ENCODE assay signal across 14 cellular contexts in the genomic region with DNA sequence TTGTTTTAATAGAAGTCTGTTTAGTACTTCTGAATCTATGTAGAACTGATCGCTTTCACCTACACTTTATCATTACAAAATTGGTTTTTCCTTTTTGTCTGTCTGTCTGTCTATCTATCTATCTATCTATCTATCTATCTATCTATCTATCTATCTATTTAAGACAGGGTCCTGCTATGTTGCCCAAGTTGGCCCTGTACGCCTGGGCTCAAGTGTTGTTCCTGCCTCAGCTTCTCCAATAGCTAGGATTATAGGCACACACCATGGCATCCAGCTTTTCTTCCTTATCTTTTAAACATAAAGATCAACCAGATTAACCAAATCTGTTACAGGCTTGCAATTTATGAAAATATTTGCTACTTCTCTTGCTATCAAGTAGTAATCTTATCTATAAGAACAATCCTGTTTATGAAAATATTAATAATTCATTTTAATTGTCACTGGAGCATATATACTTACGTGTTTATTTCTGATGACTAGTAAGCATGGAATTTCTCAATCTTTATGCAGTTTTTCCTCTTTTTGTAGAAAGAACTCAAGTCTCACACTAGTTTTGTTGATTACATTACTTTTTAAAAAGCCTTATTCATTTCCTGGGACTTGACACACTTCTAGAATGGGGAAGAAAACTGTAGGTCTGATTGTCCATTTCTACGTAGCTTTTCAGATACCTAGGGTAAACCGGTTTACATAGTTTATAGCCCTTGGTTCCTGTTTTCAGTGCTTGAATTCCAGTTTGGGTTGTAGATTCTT. TPM values are rescaled to one million over a fixed set of nuclear protein-coding genes. Genes with fewer than 3 reads are reported as not detected.
A peak's percentile ranks its signal among the peaks of the same experiment; 100 is the strongest.
DNase-seq lines count a peak whose midpoint lies in the region; ATAC-seq and TF ChIP-seq lines count a peak whose summit lies in the region.
"Had no signal": no experiment of that assay in that cellular context is flagged by ENCODE, and none has a peak within 500 bp of the region (broad histone marks: within the 10 kb centered on the region; RNA-seq: fewer than 3 reads in every experiment).

No MANE protein-coding gene starts in this region.

- TF ChIP-seq POLR2A in esophagus muscularis mucosa (IDR thresholded peaks at IDR 0.05; ENCODE audit: low read depth) = no peak

- TF ChIP-seq CTCF in RWPE2 (IDR thresholded peaks at IDR 0.05; ENCODE audit: poor library complexity, severe bottlenecking) = no peak
- TF ChIP-seq CTCF in esophagus muscularis mucosa (IDR thresholded peaks at IDR 0.05) = no peak
- TF ChIP-seq CTCF in nephron progenitor cell (IDR thresholded peaks at IDR 0.05) = no peak

- no peaks in the 10 kb centered on the region for H3K27me3 Mint-ChIP-seq in nephron progenitor cell (ENCODE audit: low read depth, poor library complexity)

- no peak overlapping the region for H3K4me3 ChIP-seq in RWPE2 (ENCODE audit: severe bottlenecking)
- no peak overlapping the region for H3K4me3 ChIP-seq in esophagus muscularis mucosa
- H3K4me3 ChIP-seq: hepatocyte, MG63 had no signal

- H3K9me3 ChIP-seq in RWPE2 (ENCODE audit: severe bottlenecking) (no peaks in the 10 kb centered on the region), esophagus muscularis mucosa (no peaks in the 10 kb centered on the region)
- H3K9me3 ChIP-seq: MG63 had no signal

- intact Hi-C loops in esophagus muscularis mucosa (cut with DNase I) = no loop called here

- no peak overlapping the region for H3K4me3 Mint-ChIP-seq in nephron progenitor cell
- H3K4me3 Mint-ChIP-seq: activated T-helper 1 cell treated with anti-CD3 and anti-CD28 coated beads, Interleukin-12 subunit alpha, Interleukin-12 subunit beta, Interleukin-2, Interleukin-4 antibody, amounts not matched to agents 30 ng/mL and 10 ng/mL and 1 ng/mL, durations not matched to agents 14 hours and 24 hours and 36 hours had no signal

- WGBS in esophagus muscularis mucosa = 74% methylated on average over 5 of the region's 5 CpGs

- H3K27me3 ChIP-seq in RWPE2 (ENCODE audit: insufficient read depth, poor library complexity, severe bottlenecking) (no peaks in the 10 kb centered on the region), esophagus muscularis mucosa (no peaks in the 10 kb centered on the region)
- H3K27me3 ChIP-seq: hepatocyte, MG63 had no signal

- H3K9me3 Mint-ChIP-seq in nephron progenitor cell = peaks cover 22% of the 10 kb centered on the region
- H3K9me3 Mint-ChIP-seq: activated T-helper 1 cell treated with anti-CD3 and anti-CD28 coated beads, Interleukin-12 subunit alpha, Interleukin-12 subunit beta, Interleukin-2, Interleukin-4 antibody, amounts not matched to agents 30 ng/mL and 10 ng/mL and 1 ng/mL, durations not matched to agents 14 hours and 24 hours and 36 hours had no signal

- peaks cover 44% of the 10 kb centered on the region for H3K36me3 Mint-ChIP-seq in nephron progenitor cell (ENCODE audit: low read depth)

- ATAC-seq in RWPE2 (ENCODE audit: low read depth) = 0 out of 3 replicates have a peak, but pooled peaks have one; percentile 23
- ATAC-seq in GM21381 (IDR thresholded peaks at IDR 0.05; ENCODE audit: unreplicated experiment) = no peak
- no peak for ATAC-seq in HG03520 (IDR thresholded peaks at IDR 0.05; ENCODE audit: unreplicated experiment)

- no peak for TF ChIP-seq EP300 in esophagus muscularis mucosa (IDR thresholded peaks at IDR 0.05)

- DNase-seq in CD1c-positive myeloid dendritic cell (ENCODE audit: extremely low spot score) (peak; percentile 79), RWPE2 (ENCODE audit: low spot score) (no peak), esophagus muscularis mucosa (ENCODE audit: extremely low spot score) (no peak), nephron progenitor cell (no peak), GF-D8 (lab: John Stamatoyannopoulos, UW) (no peak)
- no peak for DNase-seq in effector CD8-positive, alpha-beta T cell (lab: John Stamatoyannopoulos, UW)
- DNase-seq: DMS79; stimulated activated CD8-positive, alpha-beta memory T cell treated with anti-CD3 and anti-CD28 coated beads, Interleukin-4, amount 100 ng/mL, for 48 hours; T-helper 1 cell had no signal

- H3K36me3 ChIP-seq in RWPE2 (ENCODE audit: low read depth) (peaks cover 7% of the 10 kb centered on the region), esophagus muscularis mucosa (peaks cover 0 to 3% (median 0%) of the 10 kb centered on the region in 4 donors)

- peaks cover 21% of the 10 kb centered on the region for H3K4me1 ChIP-seq in RWPE2 (ENCODE audit: insufficient read depth, poor library complexity, severe bottlenecking)
- H3K4me1 ChIP-seq in esophagus muscularis mucosa = peaks cover 49 to 64% (median 59%) of the 10 kb centered on the region in 4 donors

- no peaks in the 10 kb centered on the region for H3K4me1 Mint-ChIP-seq in nephron progenitor cell

- H3K27ac ChIP-seq in RWPE2 (ENCODE audit: poor library complexity, severe bottlenecking) (peak overlapping the region; percentile 52), esophagus muscularis mucosa (replicated peaks in 1 of 4) (peak overlapping the region; percentile 20 to 54 (median 31))
- H3K27ac ChIP-seq: hepatocyte had no signal

- peak overlapping the region; percentile 91 for H3K27ac Mint-ChIP-seq in nephron progenitor cell
- H3K27ac Mint-ChIP-seq: activated T-helper 1 cell treated with anti-CD3 and anti-CD28 coated beads, Interleukin-12 subunit alpha, Interleukin-12 subunit beta, Interleukin-2, Interleukin-4 antibody, amounts not matched to agents 30 ng/mL and 10 ng/mL and 1 ng/mL, durations not matched to agents 14 hours and 24 hours and 36 hours had no signal

RNA-seq across cellular contexts. Expression of a gene that starts 24.6 kb away (rescaled TPM):
- 10 to 100 TPM; 34.6 to 54.0 (median 47.8) TPM for total RNA-seq in esophagus muscularis mucosa
